Comparison of ENCODE assay signal across 10 cellular contexts in genomic region chr22:39411828-39412380, GRCh38. TPM values are rescaled to one million over a fixed set of nuclear protein-coding genes. Genes with fewer than 3 reads are reported as not detected.
A peak's percentile ranks its signal among the peaks of the same experiment; 100 is the strongest.
DNase-seq lines count a peak whose midpoint lies in the region; ATAC-seq and TF ChIP-seq lines count a peak whose summit lies in the region.
"Not testable (repeated sequence)": the region's sequence is repeated elsewhere in the genome, so short reads cannot be mapped to it uniquely, and the experiment has no call there.
"Had no signal": no experiment of that assay in that cellular context is flagged by ENCODE, and none has a peak within 500 bp of the region (broad histone marks: within the 10 kb centered on the region; RNA-seq: fewer than 3 reads in every experiment).

No MANE protein-coding gene starts in this region.

- H3K4me1 Mint-ChIP-seq in CD8-positive, alpha-beta memory T cell: peaks cover 35 to 67% (median 60%) of the 10 kb centered on the region in 3 donors
- peaks cover 83% of the 10 kb centered on the region for H3K4me1 Mint-ChIP-seq in activated CD4-positive, alpha-beta T cell treated with anti-CD3 and anti-CD28 coated beads for 36 hours
- peaks cover 37% of the 10 kb centered on the region for H3K4me1 Mint-ChIP-seq in activated T-helper 2 cell treated with anti-CD3 and anti-CD28 coated beads, Interferon-gamma antibody, Interleukin-2, Interleukin-4, amounts not matched to agents 10 μg/mL and 5 μg/mL and 100 μg/mL, durations not matched to agents 14 hours and 24 hours and 36 hours (ENCODE audit: low read depth)
- peaks cover 70% of the 10 kb centered on the region for H3K4me1 Mint-ChIP-seq in dendritic cell treated with granulocyte-macrophage colony-stimulating factor and Interleukin-4, amounts not matched to agents 40 ng/mL and 50 ng/mL, for 4 days (ENCODE audit: low read depth)
- H3K4me1 Mint-ChIP-seq in type B pancreatic cell (ENCODE audit: unreplicated experiment): peaks cover 27% of the 10 kb centered on the region

- H3K9ac ChIP-seq in Loucy (ENCODE audit: low read depth, low read length, poor library complexity, severe bottlenecking): peak overlapping the region; percentile 36

- not testable (repeated sequence) for H3K27me3 Mint-ChIP-seq in CD8-positive, alpha-beta memory T cell; activated CD4-positive, alpha-beta T cell treated with anti-CD3 and anti-CD28 coated beads for 36 hours; activated T-helper 2 cell treated with anti-CD3 and anti-CD28 coated beads, Interferon-gamma antibody, Interleukin-2, Interleukin-4, amounts not matched to agents 10 μg/mL and 5 μg/mL and 100 μg/mL, durations not matched to agents 14 hours and 24 hours and 36 hours (ENCODE audit: low read depth); dendritic cell treated with granulocyte-macrophage colony-stimulating factor and Interleukin-4, amounts not matched to agents 40 ng/mL and 50 ng/mL, for 4 days; type B pancreatic cell

- peak overlapping the region; percentile 71 for H3K4me2 ChIP-seq in Loucy (ENCODE audit: low read depth, low read length, poor library complexity, severe bottlenecking)

- not testable (repeated sequence) for H3K9me3 ChIP-seq in CD8-positive, alpha-beta memory T cell (ENCODE audit: low read length); Loucy (ENCODE audit: insufficient read depth, low read depth, low read length); neutrophil

- CTCF ChIA-PET in CD8-positive, alpha-beta memory T cell (lab: Charles Lee): interaction anchor here (0.7 to 6.0 kb wide), 5 partner anchors 12 to 180 kb away, joined by 3 to 35 read pairs (median 5); partner anchors contain the start of genes MIEF1 and TAB1
- CTCF ChIA-PET in activated CD4-positive, alpha-beta T cell treated with anti-CD3 and anti-CD28 coated beads for 36 hours (lab: Charles Lee): interaction anchor here (0.7 to 1.7 kb wide), 4 partner anchors 9 to 117 kb away, joined by 3 to 7 read pairs (median 4); partner anchors contain the start of gene TAB1

- H3K9me3 Mint-ChIP-seq in CD8-positive, alpha-beta memory T cell; activated CD4-positive, alpha-beta T cell treated with anti-CD3 and anti-CD28 coated beads for 36 hours (ENCODE audit: low read depth); activated T-helper 2 cell treated with anti-CD3 and anti-CD28 coated beads, Interferon-gamma antibody, Interleukin-2, Interleukin-4, amounts not matched to agents 10 μg/mL and 5 μg/mL and 100 μg/mL, durations not matched to agents 14 hours and 24 hours and 36 hours; dendritic cell treated with granulocyte-macrophage colony-stimulating factor and Interleukin-4, amounts not matched to agents 40 ng/mL and 50 ng/mL, for 4 days; type B pancreatic cell: not testable (repeated sequence)

- H3K36me3 ChIP-seq in CD8-positive, alpha-beta memory T cell (ENCODE audit: insufficient read depth, low read length); Loucy (ENCODE audit: insufficient read depth, low read length): not testable (repeated sequence)
- H3K36me3 ChIP-seq in neutrophil: peaks cover 20% of the 10 kb centered on the region

- POLR2A ChIA-PET in CD8-positive, alpha-beta memory T cell (lab: Charles Lee): interaction anchor here (0.9 to 1.6 kb wide), 3 partner anchors 12 to 108 kb away, joined by 3 to 10 read pairs (median 4); partner anchors contain the start of genes ATF4 and TAB1
- POLR2A ChIA-PET in activated CD4-positive, alpha-beta T cell treated with anti-CD3 and anti-CD28 coated beads for 36 hours (lab: Charles Lee): interaction anchor here (0.7 kb wide), 1 partner anchor 1399 kb away, joined by 6 read pairs; no protein-coding TSS in a partner anchor

- not testable (repeated sequence) for H3K4me3 ChIP-seq in CD8-positive, alpha-beta memory T cell (ENCODE audit: low read length)
- H3K4me3 ChIP-seq in Loucy (ENCODE audit: low read length, poor library complexity, severe bottlenecking) (peak overlapping the region; percentile 60), neutrophil (ENCODE audit: low read depth in 1 of 2, low read length in 1 of 2) (peak overlapping the region in 1 of 2 experiments; percentile 46)

- H4K20me1 ChIP-seq in Loucy (ENCODE audit: insufficient read depth, low read length, poor library complexity, severe bottlenecking): not testable (repeated sequence)

- not testable (repeated sequence) for H3K27ac ChIP-seq in CD8-positive, alpha-beta memory T cell (ENCODE audit: low read depth, low read length)
- H3K27ac ChIP-seq in neutrophil: peak overlapping the region; percentile 72

- intact Hi-C loops in activated CD4-positive, alpha-beta T cell treated with anti-CD3 and anti-CD28 coated beads for 36 hours (cut with DNase I, micrococcal nuclease): loop anchor here in 1 of 2 experiments (1.0 kb wide), 1 partner anchor 13 kb away; the partner anchor contains the start of gene TAB1
- intact Hi-C loops in activated T-helper 2 cell treated with anti-CD3 and anti-CD28 coated beads, Interferon-gamma antibody, Interleukin-2, Interleukin-4, amounts not matched to agents 10 μg/mL and 5 μg/mL and 100 μg/mL, durations not matched to agents 14 hours and 24 hours and 36 hours (cut with micrococcal nuclease); dendritic cell treated with granulocyte-macrophage colony-stimulating factor and Interleukin-4, amounts not matched to agents 40 ng/mL and 50 ng/mL, for 4 days (cut with micrococcal nuclease): not testable (repeated sequence)

- ATAC-seq in activated CD4-positive, alpha-beta T cell treated with anti-CD3 and anti-CD28 coated beads for 36 hours: not testable (repeated sequence)

- not testable (repeated sequence) for TF ChIP-seq CTCF in Loucy (conservative IDR thresholded peaks at IDR 0.05; ENCODE audit: low read length); neutrophil (IDR thresholded peaks at IDR 0.05); type B pancreatic cell (conservative IDR thresholded peaks at IDR 0.05)

- H3K27ac Mint-ChIP-seq in CD8-positive, alpha-beta memory T cell: peak overlapping the region in 7 of 8 donors; percentile 76 to 93 (median 84)
- H3K27ac Mint-ChIP-seq in activated CD4-positive, alpha-beta T cell treated with anti-CD3 and anti-CD28 coated beads for 36 hours: peak overlapping the region; percentile 60
- peak overlapping the region; percentile 84 for H3K27ac Mint-ChIP-seq in activated T-helper 2 cell treated with anti-CD3 and anti-CD28 coated beads, Interferon-gamma antibody, Interleukin-2, Interleukin-4, amounts not matched to agents 10 μg/mL and 5 μg/mL and 100 μg/mL, durations not matched to agents 14 hours and 24 hours and 36 hours
- H3K27ac Mint-ChIP-seq in dendritic cell treated with granulocyte-macrophage colony-stimulating factor and Interleukin-4, amounts not matched to agents 40 ng/mL and 50 ng/mL, for 4 days: peak overlapping the region; percentile 48
- peak overlapping the region; percentile 68 for H3K27ac Mint-ChIP-seq in type B pancreatic cell

- H3K27me3 ChIP-seq in CD8-positive, alpha-beta memory T cell (ENCODE audit: insufficient read depth, low read length, poor library complexity, severe bottlenecking); Loucy (ENCODE audit: insufficient read depth, low read length, poor library complexity, severe bottlenecking); neutrophil: not testable (repeated sequence)

- peaks cover 16% of the 10 kb centered on the region; the same call in 1 of the 2 replicates for H3K79me2 ChIP-seq in Loucy (ENCODE audit: insufficient read depth, low read length)

- peaks cover 59% of the 10 kb centered on the region for H3K4me1 ChIP-seq in CD8-positive, alpha-beta memory T cell (ENCODE audit: insufficient read depth, low read length)
- H3K4me1 ChIP-seq in Loucy (ENCODE audit: insufficient read depth, low read length, poor library complexity, severe bottlenecking) (peaks cover 33% of the 10 kb centered on the region), neutrophil (ENCODE audit: control insufficient read depth in 1 of 2, insufficient read depth in 1 of 2, low read depth in 1 of 2, low read length in 1 of 2) (peaks cover 28 to 38% of the 10 kb centered on the region in 2 experiments)

- not testable (repeated sequence) for H3F3A ChIP-seq in Loucy (ENCODE audit: low read depth)

- H2AFZ ChIP-seq in Loucy (ENCODE audit: low read length): not testable (repeated sequence)

- not testable (repeated sequence) for DNase-seq in CD8-positive, alpha-beta memory T cell; activated CD4-positive, alpha-beta T cell treated with anti-CD3 and anti-CD28 coated beads for 36 hours; activated T-helper 2 cell treated with anti-CD3 and anti-CD28 coated beads, Interferon-gamma antibody, Interleukin-2, Interleukin-4, amounts not matched to agents 10 μg/mL and 5 μg/mL and 100 μg/mL, durations not matched to agents 14 hours and 24 hours and 36 hours (ENCODE audit: low spot score); type B pancreatic cell (ENCODE audit: extremely low spot score, unreplicated experiment)
- DNase-seq in NCI-H524 treated with DMSO at 0.1 percent for 48 hours (lab: John Stamatoyannopoulos, UW): peak; percentile 29

- peak overlapping the region in 6 of 7 donors; percentile 54 to 79 (median 72) for H3K4me3 Mint-ChIP-seq in CD8-positive, alpha-beta memory T cell
- not testable (repeated sequence) for H3K4me3 Mint-ChIP-seq in activated CD4-positive, alpha-beta T cell treated with anti-CD3 and anti-CD28 coated beads for 36 hours; dendritic cell treated with granulocyte-macrophage colony-stimulating factor and Interleukin-4, amounts not matched to agents 40 ng/mL and 50 ng/mL, for 4 days; type B pancreatic cell
- peak overlapping the region; percentile 52 for H3K4me3 Mint-ChIP-seq in activated T-helper 2 cell treated with anti-CD3 and anti-CD28 coated beads, Interferon-gamma antibody, Interleukin-2, Interleukin-4, amounts not matched to agents 10 μg/mL and 5 μg/mL and 100 μg/mL, durations not matched to agents 14 hours and 24 hours and 36 hours (ENCODE audit: low read depth)

- H3K9me2 ChIP-seq in Loucy (replicated peaks; ENCODE audit: low read depth, low read length): not testable (repeated sequence)

- H3K36me3 Mint-ChIP-seq in CD8-positive, alpha-beta memory T cell: peaks cover 0 to 37% (median 4%) of the 10 kb centered on the region in 3 donors
- peaks cover 14% of the 10 kb centered on the region for H3K36me3 Mint-ChIP-seq in activated CD4-positive, alpha-beta T cell treated with anti-CD3 and anti-CD28 coated beads for 36 hours (ENCODE audit: low read depth)
- H3K36me3 Mint-ChIP-seq in activated T-helper 2 cell treated with anti-CD3 and anti-CD28 coated beads, Interferon-gamma antibody, Interleukin-2, Interleukin-4, amounts not matched to agents 10 μg/mL and 5 μg/mL and 100 μg/mL, durations not matched to agents 14 hours and 24 hours and 36 hours (ENCODE audit: low read depth): peaks cover 23% of the 10 kb centered on the region
- peaks cover 21% of the 10 kb centered on the region for H3K36me3 Mint-ChIP-seq in dendritic cell treated with granulocyte-macrophage colony-stimulating factor and Interleukin-4, amounts not matched to agents 40 ng/mL and 50 ng/mL, for 4 days (ENCODE audit: low read depth)
- H3K36me3 Mint-ChIP-seq in type B pancreatic cell: not testable (repeated sequence)

RNA-seq across cellular contexts. Expression of gene TAB1, which starts 12.3 kb away (rescaled TPM):
- 10 to 100 TPM; 19.9 to 21.0 TPM for total RNA-seq in CD8-positive, alpha-beta memory T cell
- polyA plus RNA-seq in CD8-positive, alpha-beta memory T cell: 4.1 TPM
- 10 to 100 TPM; 15.0 to 17.1 TPM for total RNA-seq in activated CD4-positive, alpha-beta T cell treated with anti-CD3 and anti-CD28 coated beads for 36 hours
- 25.4 and 25.8 TPM in 2 replicates for total RNA-seq in activated T-helper 2 cell treated with anti-CD3 and anti-CD28 coated beads, Interferon-gamma antibody, Interleukin-2, Interleukin-4, amounts not matched to agents 10 μg/mL and 5 μg/mL and 100 μg/mL, durations not matched to agents 14 hours and 24 hours and 36 hours
- 26.0 and 31.0 TPM in 2 replicates for total RNA-seq in type B pancreatic cell (ENCODE audit: low replicate concordance)

RNA-seq across cellular contexts. Expression of gene MGAT3, which starts 44.9 kb away (rescaled TPM):
- total RNA-seq in CD8-positive, alpha-beta memory T cell: under 1 TPM; 0.27 to 0.37 TPM
- polyA plus RNA-seq in CD8-positive, alpha-beta memory T cell: 0.03 TPM
- total RNA-seq in activated CD4-positive, alpha-beta T cell treated with anti-CD3 and anti-CD28 coated beads for 36 hours: under 1 TPM; 0.18 to 0.23 TPM
- 0.11 and 0.21 TPM in 2 replicates for total RNA-seq in activated T-helper 2 cell treated with anti-CD3 and anti-CD28 coated beads, Interferon-gamma antibody, Interleukin-2, Interleukin-4, amounts not matched to agents 10 μg/mL and 5 μg/mL and 100 μg/mL, durations not matched to agents 14 hours and 24 hours and 36 hours
- 47.0 and 115 TPM in 2 replicates for total RNA-seq in type B pancreatic cell (ENCODE audit: low replicate concordance)
- total RNA-seq: foreskin keratinocyte, HFFc6 had no signal
- polyA plus RNA-seq: foreskin keratinocyte had no signal

Comparison
In these comparisons a context has a peak if more than half of its experiments do, and no peak if none do; other contexts are left out.
1. RNA of gene MGAT3, which starts 44.9 kb away (total RNA-seq): 47.0 to 115 TPM in type B pancreatic cell; 0.27 to 0.37 TPM in CD8-positive, alpha-beta memory T cell, 0.18 to 0.23 TPM in activated CD4-positive, alpha-beta T cell treated with anti-CD3 and anti-CD28 coated beads for 36 hours and 0.11 to 0.21 TPM in activated T-helper 2 cell treated with anti-CD3 and anti-CD28 coated beads, Interferon-gamma antibody, Interleukin-2, Interleukin-4, amounts not matched to agents 10 μg/mL and 5 μg/mL and 100 μg/mL, durations not matched to agents 14 hours and 24 hours and 36 hours; every median in the first group is over 10 times any median in the second.
2. Peak in every context shown above with its lines, with median percentiles within 50 percentile points of each other: H3K27ac Mint-ChIP-seq.